8 cellular contexts compared by ENCODE assay signal in genomic region chr17:28812136-28812979, GRCh38. TPM values are rescaled to one million over a fixed set of nuclear protein-coding genes. Genes with fewer than 3 reads are reported as not detected.
DNase-seq lines count a peak whose midpoint lies in the region; ATAC-seq and TF ChIP-seq lines count a peak whose summit lies in the region.

No MANE protein-coding gene starts in this region.

- peak; percentile 95 for ATAC-seq in GM21367 (IDR thresholded peaks at IDR 0.05; ENCODE audit: unreplicated experiment)

- H3K9me3 ChIP-seq in endodermal cell (ENCODE audit: control insufficient read depth, low read length): no peaks in the 10 kb centered on the region
- H3K9me3 ChIP-seq in mesodermal cell (ENCODE audit: control insufficient read depth, low read length): no peaks in the 10 kb centered on the region

- H3K27ac ChIP-seq in endodermal cell (ENCODE audit: low read depth, low read length) (peak overlapping the region; percentile 98), mesodermal cell (ENCODE audit: low read depth, low read length, severe bottlenecking) (peak overlapping the region; percentile 98)

- peaks cover 32% of the 10 kb centered on the region for H3K4me1 Mint-ChIP-seq in endodermal cell

- TF ChIP-seq CTCF in endodermal cell (conservative IDR thresholded peaks at IDR 0.05): no peak

- H3K36me3 Mint-ChIP-seq in endodermal cell (ENCODE audit: low read depth): peaks cover 3% of the 10 kb centered on the region

- H3K4me1 ChIP-seq in endodermal cell (ENCODE audit: control insufficient read depth, insufficient read depth, low read length) (peaks cover 4% of the 10 kb centered on the region), mesodermal cell (ENCODE audit: control insufficient read depth, insufficient read depth, low read length, poor library complexity, severe bottlenecking) (peaks cover 30% of the 10 kb centered on the region)

- WGBS in endodermal cell (ENCODE audit: insufficient coverage in 1 of 2, insufficient read length in 1 of 2), 2 experiments: 0% methylated on average over 10 to 47 of the region's 49 CpGs
- 0% methylated on average over 24 to 31 of the region's 49 CpGs for WGBS in mesodermal cell (ENCODE audit: insufficient coverage in 2 of 2), 2 experiments

- no peaks in the 10 kb centered on the region for H3K27me3 Mint-ChIP-seq in endodermal cell (ENCODE audit: insufficient read depth)

- H3K27me3 ChIP-seq in endodermal cell (ENCODE audit: control insufficient read depth, insufficient read depth, low read length, poor library complexity, severe bottlenecking): no peaks in the 10 kb centered on the region

- H3K4me3 Mint-ChIP-seq in endodermal cell: peak overlapping the region; percentile 84

- H3K9ac ChIP-seq in endodermal cell (ENCODE audit: extremely low read depth, low read length, poor library complexity, severe bottlenecking): peak overlapping the region; percentile 93

- DNase-seq in COLO829 (ENCODE audit: low spot score) (peak; percentile 98), HT1080 (ENCODE audit: low read depth) (peak; percentile 95), NOMO-1 (lab: John Stamatoyannopoulos, UW; ENCODE audit: unreplicated experiment in 2 of 2) (peak; percentile 96), endodermal cell (peak; percentile 100)
- DNase-seq in activated CD8-positive, alpha-beta memory T cell treated with anti-CD3 and anti-CD28 coated beads, Interleukin-2, amount 50 U/mL, for 1 hour (ENCODE audit: extremely low read depth): peak; percentile 82
- DNase-seq in stimulated activated CD8-positive, alpha-beta memory T cell treated with anti-CD3 and anti-CD28 coated beads, Interleukin-15, amount 100 ng/mL, for 24 hours (ENCODE audit: low read depth): peak; percentile 84

- H3K36me3 ChIP-seq in endodermal cell (ENCODE audit: control insufficient read depth, insufficient read depth, low read length) (no peaks in the 10 kb centered on the region), mesodermal cell (ENCODE audit: control insufficient read depth, insufficient read depth, low read length) (no peaks in the 10 kb centered on the region)

- no peaks in the 10 kb centered on the region for H3K9me3 Mint-ChIP-seq in endodermal cell

- peak overlapping the region; percentile 92 for H3K27ac Mint-ChIP-seq in endodermal cell

- H3K4me3 ChIP-seq in endodermal cell (ENCODE audit: low read length): peak overlapping the region; percentile 98
- peak overlapping the region; percentile 74 for H3K4me3 ChIP-seq in mesodermal cell (ENCODE audit: extremely low read depth, insufficient read depth, low read length, poor library complexity, severe bottlenecking)

RNA-seq across cellular contexts. Expression of gene FAM222B, which starts 30.2 kb away (rescaled TPM):
- total RNA-seq in HT1080 (2014; rRNA removed; shearing (Covaris generic)): 4.4 and 11.9 TPM in 2 replicates
- 15.4 and 16.1 TPM in 2 replicates for polyA plus RNA-seq in HT1080 (2015; cell fraction: cytosol; rRNA removed)
- polyA plus RNA-seq in HT1080 (2015; cell fraction: nucleus; rRNA removed): 6.5 and 10.9 TPM in 2 replicates
- total RNA-seq in endodermal cell: 10 to 100 TPM; 59.2 to 75.7 TPM
- polyA plus RNA-seq in endodermal cell (2013, experiment 1 of 2): 43.2 TPM
- 39.4 TPM for polyA plus RNA-seq in endodermal cell (2013, experiment 2 of 2)
- 34.6 TPM for polyA plus RNA-seq in mesodermal cell (2013, experiment 1 of 2)
- polyA plus RNA-seq in mesodermal cell (2013, experiment 2 of 2): 28.1 TPM

RNA-seq across cellular contexts. Expression of gene ERAL1, which starts 42.5 kb away (rescaled TPM):
- 35.4 and 47.1 TPM in 2 replicates for total RNA-seq in HT1080 (2014; rRNA removed; shearing (Covaris generic))
- polyA plus RNA-seq in HT1080 (2015; cell fraction: cytosol; rRNA removed): 69.2 and 72.9 TPM in 2 replicates
- polyA plus RNA-seq in HT1080 (2015; cell fraction: nucleus; rRNA removed): 74.1 and 78.7 TPM in 2 replicates
- 10 to 100 TPM; 54.2 to 60.9 TPM for total RNA-seq in endodermal cell
- 61.4 TPM for polyA plus RNA-seq in endodermal cell (2013, experiment 1 of 2)
- polyA plus RNA-seq in endodermal cell (2013, experiment 2 of 2): 58.7 TPM
- 57.4 TPM for polyA plus RNA-seq in mesodermal cell (2013, experiment 1 of 2)
- 49.7 TPM for polyA plus RNA-seq in mesodermal cell (2013, experiment 2 of 2)

Comparison
In these comparisons a context has a peak if more than half of its experiments do, and no peak if none do; other contexts are left out.
1. Peak in every context shown above with its lines: DNase-seq, ATAC-seq, H3K4me3 ChIP-seq and H3K27ac ChIP-seq.